In the genomic region with DNA sequence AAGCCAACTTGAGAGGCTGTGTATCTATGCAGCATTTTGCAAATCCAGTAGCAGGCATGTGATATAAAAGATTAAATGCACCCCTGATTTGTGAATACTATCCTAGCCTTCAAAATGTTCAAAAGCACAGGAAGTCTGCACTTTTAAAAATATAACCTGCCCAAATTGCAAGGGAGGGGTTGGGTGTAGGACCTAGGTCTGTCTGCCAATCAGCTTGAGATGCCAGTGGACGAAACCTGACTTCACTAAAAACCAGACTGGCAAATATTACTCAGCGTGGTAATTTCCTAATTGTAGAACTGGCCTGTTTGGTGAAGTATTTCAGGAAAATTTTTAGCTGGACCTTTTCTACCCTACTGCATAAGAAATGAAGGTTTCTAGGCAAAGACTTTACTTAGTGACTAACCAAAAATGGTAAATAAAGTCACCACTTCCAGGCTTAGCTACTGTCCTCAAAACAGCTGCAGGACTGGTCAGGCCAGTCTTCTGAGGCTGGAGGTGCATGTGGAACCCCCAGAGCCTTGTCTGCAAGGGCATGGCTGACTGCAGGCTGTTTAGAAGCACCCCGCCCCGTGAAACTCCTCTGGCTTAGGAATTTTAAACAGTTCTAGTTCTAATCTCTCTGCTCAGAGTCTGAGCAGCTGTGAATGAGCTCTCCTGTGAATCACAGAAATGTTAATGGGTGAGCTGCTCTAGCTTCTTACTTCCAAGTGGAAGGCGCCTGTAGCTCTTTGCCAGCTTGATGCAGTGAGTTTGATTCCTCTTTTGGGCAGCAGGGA, we compare ENCODE assay signal across 1 cellular context.
TF ChIP-seq lines count a peak whose summit lies in the region.

No MANE protein-coding gene starts in this region.

TF ChIP-seq in H1, 55 proteins besides CTCF, POLR2A, EP300 and RAD21 (continued from another document):
- no peak for TF ChIP-seq KDM4A (IDR thresholded peaks at IDR 0.05; ENCODE audit: low read depth, low read length, severe bottlenecking)
